ENCODE assay signal across 11 cellular contexts in genomic region chr14:50775357-50775756, GRCh38. TPM values are rescaled to one million over a fixed set of nuclear protein-coding genes. Genes with fewer than 3 reads are reported as not detected.
DNase-seq lines count a peak whose midpoint lies in the region; ATAC-seq and TF ChIP-seq lines count a peak whose summit lies in the region.
"Had no signal": no experiment of that assay in that cellular context is flagged by ENCODE, and none has a peak within 500 bp of the region (broad histone marks: within the 10 kb centered on the region; RNA-seq: fewer than 3 reads in every experiment).

No MANE protein-coding gene starts in this region.

- H3K27ac ChIP-seq in SK-N-SH (ENCODE audit: low read depth in 2 of 2, low read length in 1 of 2) (peak overlapping the region in 1 of 2 experiments; percentile 73; a peak in 2 of 4 replicates), body of pancreas (peak overlapping the region in 1 of 4 donors; percentile 52)

- intact Hi-C loops in body of pancreas (cut with DNase I) = loop anchor here (10.0 kb wide), 2 partner anchors 171 to 461 kb away; partner anchors contain the start of genes DMAC2L and L2HGDH

- H3K9me3 ChIP-seq in SK-N-SH (no peaks in the 10 kb centered on the region), skeletal muscle satellite cell (replicated peaks; ENCODE audit: low read length) (no peaks in the 10 kb centered on the region), body of pancreas (no peaks in the 10 kb centered on the region)

- H3K4me3 ChIP-seq in SK-N-SH (ENCODE audit: low read depth in 2 of 2, low read length in 1 of 2) = peak overlapping the region in 1 of 2 experiments; percentile 9; a peak in 1 of 4 replicates
- no peak overlapping the region for H3K4me3 ChIP-seq in fibroblast of pulmonary artery (replicated peaks; ENCODE audit: low read depth, low read length)
- peak overlapping the region; percentile 39 for H3K4me3 ChIP-seq in skeletal muscle satellite cell (ENCODE audit: low read length)
- H3K4me3 ChIP-seq in body of pancreas = no peak overlapping the region

- no peaks in the 10 kb centered on the region for H3K9me2 ChIP-seq in SK-N-SH

- H3K4me2 ChIP-seq in SK-N-SH = peak overlapping the region; percentile 23
- peak overlapping the region; percentile 73 for H3K4me2 ChIP-seq in skeletal muscle satellite cell (ENCODE audit: low read length)

- no peak for TF ChIP-seq CTCF in SK-N-SH (IDR thresholded peaks at IDR 0.05)
- no peak for TF ChIP-seq CTCF in fibroblast of pulmonary artery (IDR thresholded peaks at IDR 0.05; ENCODE audit: low read length, missing control alignments)
- TF ChIP-seq CTCF in body of pancreas (IDR thresholded peaks at IDR 0.05) = no peak

- 8% methylated on average over 2 of the region's 2 CpGs for WGBS in SK-N-SH (ENCODE audit: low lambda C conversion rate)
- 75 to 89% methylated on average over 2 of the region's 2 CpGs for WGBS in body of pancreas, 2 donors

- no peaks in the 10 kb centered on the region for H4K20me1 ChIP-seq in SK-N-SH (ENCODE audit: insufficient read depth)

- peak overlapping the region; percentile 31; the same call in 1 of the 2 replicates for H2AFZ ChIP-seq in SK-N-SH (ENCODE audit: low read depth)

- H3K27me3 ChIP-seq in SK-N-SH (ENCODE audit: insufficient read depth) = no peaks in the 10 kb centered on the region
- no peaks in the 10 kb centered on the region for H3K27me3 ChIP-seq in skeletal muscle satellite cell (ENCODE audit: control insufficient read depth, insufficient read depth, low read length)
- H3K27me3 ChIP-seq in body of pancreas = no peaks in the 10 kb centered on the region

- H3K9ac ChIP-seq in SK-N-SH = peak overlapping the region; percentile 29; the same call in 1 of the 2 replicates
- H3K9ac ChIP-seq in skeletal muscle satellite cell (ENCODE audit: low read depth, low read length) = peak overlapping the region; percentile 69

- H3F3A ChIP-seq in SK-N-SH (replicated peaks; ENCODE audit: insufficient read depth) = peaks cover 32% of the 10 kb centered on the region

- no peaks in the 10 kb centered on the region; the same call in 1 of the 2 replicates for H3K79me2 ChIP-seq in SK-N-SH (ENCODE audit: insufficient read depth)

- TF ChIP-seq RAD21 in SK-N-SH (IDR thresholded peaks at IDR 0.05; ENCODE audit: low read length) = no peak

- no peak; a peak in 1 of 4 replicates for TF ChIP-seq EP300 in SK-N-SH (IDR thresholded peaks at IDR 0.05; ENCODE audit: borderline replicate concordance in 1 of 2, low read depth in 1 of 2, low read length in 1 of 2)

- H3K4me1 ChIP-seq in SK-N-SH (ENCODE audit: control insufficient read depth in 1 of 2, insufficient read depth in 2 of 2, low read depth in 1 of 2, low read length in 1 of 2) (peaks cover 3 to 21% of the 10 kb centered on the region in 2 experiments; a peak in 3 of 4 replicates), skeletal muscle satellite cell (ENCODE audit: control insufficient read depth, insufficient read depth, low read length) (peaks cover 29% of the 10 kb centered on the region), body of pancreas (peaks cover 58% of the 10 kb centered on the region)

- POLR2A ChIA-PET in SK-N-SH (lab: Yijun Ruan, JAX) = no interaction called here

- H3K36me3 ChIP-seq in SK-N-SH (replicated peaks in 1 of 2; ENCODE audit: control insufficient read depth in 1 of 2, insufficient read depth in 2 of 2, low read length in 1 of 2) (peaks cover 42 to 46% of the 10 kb centered on the region in 2 experiments), skeletal muscle satellite cell (ENCODE audit: insufficient read depth, low read length) (peaks cover 19% of the 10 kb centered on the region), body of pancreas (replicated peaks in 1 of 2; ENCODE audit: insufficient read depth in 1 of 2, low read depth in 2 of 2) (no peaks in the 10 kb centered on the region)

- CTCF ChIA-PET in SK-N-SH (lab: Yijun Ruan, JAX) = interaction anchor here (0.6 to 7.6 kb wide), 17 partner anchors 12 to 457 kb away, joined by 3 to 143 read pairs (median 4); partner anchors contain the start of gene MAP4K5

- no peak for TF ChIP-seq POLR2A in body of pancreas (IDR thresholded peaks at IDR 0.05)

- DNase-seq in GM04503 (ENCODE audit: low read depth) (peak; percentile 80), SK-N-SH (no peak), fibroblast of pulmonary artery (ENCODE audit: low read depth) (peak; percentile 79), body of pancreas (no peak)
- DNase-seq: activated CD4-positive, alpha-beta T cell treated with anti-CD3 and anti-CD28 coated beads, Interleukin-2, amount 50 U/mL, for 48 hours; kidney; small intestine had no signal

- no peak for ATAC-seq in HG03565 (IDR thresholded peaks at IDR 0.05; ENCODE audit: unreplicated experiment)
- ATAC-seq in GM19463 (IDR thresholded peaks at IDR 0.05; ENCODE audit: unreplicated experiment) = no peak
- ATAC-seq in HG02973 (IDR thresholded peaks at IDR 0.05; ENCODE audit: unreplicated experiment) = no peak
- ATAC-seq in body of pancreas = no peak

TF ChIP-seq in SK-N-SH, 30 proteins besides CTCF, POLR2A, EP300 and RAD21 (continues in another document):
- peak; percentile 13; the same call in 1 of the 2 replicates for TF ChIP-seq POLR2AphosphoS5 (IDR thresholded peaks at IDR 0.05; ENCODE audit: low read depth, low read length)
- TF ChIP-seq USF2 (IDR thresholded peaks at IDR 0.05; ENCODE audit: borderline replicate concordance, low read depth, low read length) = no peak
- TF ChIP-seq, protein P1, sequence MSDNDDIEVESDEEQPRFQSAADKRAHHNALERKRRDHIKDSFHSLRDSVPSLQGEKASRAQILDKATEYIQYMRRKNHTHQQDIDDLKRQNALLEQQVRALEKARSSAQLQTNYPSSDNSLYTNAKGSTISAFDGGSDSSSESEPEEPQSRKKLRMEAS (IDR thresholded peaks at IDR 0.05; ENCODE audit: low read depth) = peak; percentile 44; the same call in 1 of the 2 replicates
- TF ChIP-seq, protein P2, sequence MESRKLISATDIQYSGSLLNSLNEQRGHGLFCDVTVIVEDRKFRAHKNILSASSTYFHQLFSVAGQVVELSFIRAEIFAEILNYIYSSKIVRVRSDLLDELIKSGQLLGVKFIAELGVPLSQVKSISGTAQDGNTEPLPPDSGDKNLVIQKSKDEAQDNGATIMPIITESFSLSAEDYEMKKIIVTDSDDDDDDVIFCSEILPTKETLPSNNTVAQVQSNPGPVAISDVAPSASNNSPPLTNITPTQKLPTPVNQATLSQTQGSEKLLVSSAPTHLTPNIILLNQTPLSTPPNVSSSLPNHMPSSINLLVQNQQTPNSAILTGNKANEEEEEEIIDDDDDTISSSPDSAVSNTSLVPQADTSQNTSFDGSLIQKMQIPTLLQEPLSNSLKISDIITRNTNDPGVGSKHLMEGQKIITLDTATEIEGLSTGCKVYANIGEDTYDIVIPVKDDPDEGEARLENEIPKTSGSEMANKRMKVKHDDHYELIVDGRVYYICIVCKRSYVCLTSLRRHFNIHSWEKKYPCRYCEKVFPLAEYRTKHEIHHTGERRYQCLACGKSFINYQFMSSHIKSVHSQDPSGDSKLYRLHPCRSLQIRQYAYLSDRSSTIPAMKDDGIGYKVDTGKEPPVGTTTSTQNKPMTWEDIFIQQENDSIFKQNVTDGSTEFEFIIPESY (IDR thresholded peaks at IDR 0.05; ENCODE audit: borderline replicate concordance, low read depth) = no peak
- no peak for TF ChIP-seq CHD2 (IDR thresholded peaks at IDR 0.05; ENCODE audit: low read length, partially characterized antibody)
- peak; percentile 49 for TF ChIP-seq TCF12 (IDR thresholded peaks at IDR 0.05)
- TF ChIP-seq NFIC (IDR thresholded peaks at IDR 0.05; ENCODE audit: borderline replicate concordance) = peak; percentile 59; the same call in 1 of the 2 replicates
- no peak for TF ChIP-seq MXI1 (IDR thresholded peaks at IDR 0.05; ENCODE audit: low read depth, low read length)
- TF ChIP-seq, protein P3, sequence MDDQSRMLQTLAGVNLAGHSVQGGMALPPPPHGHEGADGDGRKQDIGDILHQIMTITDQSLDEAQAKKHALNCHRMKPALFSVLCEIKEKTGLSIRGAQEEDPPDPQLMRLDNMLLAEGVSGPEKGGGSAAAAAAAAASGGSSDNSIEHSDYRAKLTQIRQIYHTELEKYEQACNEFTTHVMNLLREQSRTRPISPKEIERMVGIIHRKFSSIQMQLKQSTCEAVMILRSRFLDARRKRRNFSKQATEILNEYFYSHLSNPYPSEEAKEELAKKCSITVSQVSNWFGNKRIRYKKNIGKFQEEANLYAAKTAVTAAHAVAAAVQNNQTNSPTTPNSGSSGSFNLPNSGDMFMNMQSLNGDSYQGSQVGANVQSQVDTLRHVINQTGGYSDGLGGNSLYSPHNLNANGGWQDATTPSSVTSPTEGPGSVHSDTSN (IDR thresholded peaks at IDR 0.05) = 0 out of 2 replicates have a peak, but pooled peaks have one; percentile 28
- no peak for TF ChIP-seq MEF2A (IDR thresholded peaks at IDR 0.05; ENCODE audit: borderline replicate concordance, low read depth)
- TF ChIP-seq RCOR1 (IDR thresholded peaks at IDR 0.05; ENCODE audit: low read length) = no peak
- TF ChIP-seq FOXM1 (IDR thresholded peaks at IDR 0.05; ENCODE audit: low read depth) = no peak
- TF ChIP-seq YY1 (IDR thresholded peaks at IDR 0.05; ENCODE audit: low read depth) = peak; percentile 89
- no peak for TF ChIP-seq ELF1 (IDR thresholded peaks at IDR 0.05)
- TF ChIP-seq RXRA (IDR thresholded peaks at IDR 0.05; ENCODE audit: borderline replicate concordance, low read depth) = peak; percentile 60; the same call in 1 of the 2 replicates

RNA-seq across cellular contexts. Expression of gene NIN, which starts 55.6 kb away (rescaled TPM):
- polyA plus RNA-seq in SK-N-SH (2012; rRNA removed) = 10.0 and 11.8 TPM in 2 replicates
- polyA plus RNA-seq in SK-N-SH (2012; cell fraction: cytosol; rRNA removed) = 13.9 and 15.0 TPM in 2 replicates
- polyA plus RNA-seq in SK-N-SH (2012; cell fraction: nucleus; rRNA removed) = 7.3 and 12.6 TPM in 2 replicates
- total RNA-seq in skeletal muscle satellite cell (2012; rRNA removed) = 26.0 and 33.0 TPM in 2 replicates
- 10 to 100 TPM in 1 of 2 donors, 1 to 10 TPM in 1; 6.6 to 16.9 TPM for total RNA-seq in body of pancreas

Comparison
In these comparisons a context has a peak if more than half of its experiments do, and no peak if none do; other contexts are left out.
1. DNase-seq: peak in GM04503 (single experiment) and fibroblast of pulmonary artery (single experiment); none in SK-N-SH (single experiment) and body of pancreas (0 of 4).